1 cellular context compared by ENCODE assay signal in genomic region chr14:91843437-91843836, GRCh38.
TF ChIP-seq lines count a peak whose summit lies in the region.

No MANE protein-coding gene starts in this region.

TF ChIP-seq in GM12878, 131 proteins besides CTCF, POLR2A, EP300 and RAD21:
- TF ChIP-seq IKZF2 (IDR thresholded peaks at IDR 0.05): peak; percentile 12 to 35; a peak in 1 of 4 replicates
- peak; percentile 38; the same call in 1 of the 2 replicates for TF ChIP-seq IKZF1 (conservative IDR thresholded peaks at IDR 0.05)
- TF ChIP-seq PAX8 (IDR thresholded peaks at IDR 0.05): no peak
- no peak for TF ChIP-seq HDAC6 (IDR thresholded peaks at IDR 0.05; ENCODE audit: unreplicated experiment)
- TF ChIP-seq CEBPZ (IDR thresholded peaks at IDR 0.05; ENCODE audit: low read depth, low read length): no peak
- TF ChIP-seq NR2C2 (IDR thresholded peaks at IDR 0.05; ENCODE audit: borderline replicate concordance, control insufficient read depth, insufficient read length, low read depth): no peak
- TF ChIP-seq SUZ12 (IDR thresholded peaks at IDR 0.05; ENCODE audit: unreplicated experiment): no peak
- TF ChIP-seq MEF2B (IDR thresholded peaks at IDR 0.05; ENCODE audit: partially characterized antibody, poor library complexity, severe bottlenecking): peak; percentile 69
- TF ChIP-seq MTA2 (IDR thresholded peaks at IDR 0.05; ENCODE audit: low read depth): no peak
- no peak for TF ChIP-seq YBX1 (IDR thresholded peaks at IDR 0.05)
- TF ChIP-seq CREM (IDR thresholded peaks at IDR 0.05; ENCODE audit: low read depth): 0 out of 2 replicates have a peak, but pooled peaks have one; percentile 16
- peak; percentile 90 for TF ChIP-seq PKNOX1 (IDR thresholded peaks at IDR 0.05)
- TF ChIP-seq RUNX3 (IDR thresholded peaks at IDR 0.05; ENCODE audit: low read length): 0 out of 2 replicates have a peak, but pooled peaks have one; percentile 7
- peak; percentile 23 for TF ChIP-seq PBX3 (IDR thresholded peaks at IDR 0.05; ENCODE audit: insufficient replicate concordance, low read depth, low read length)
- no peak for TF ChIP-seq RELA (IDR thresholded peaks at IDR 0.05; ENCODE audit: borderline replicate concordance, partially characterized antibody)
- TF ChIP-seq NKRF (conservative IDR thresholded peaks at IDR 0.05): no peak
- no peak for TF ChIP-seq EED (IDR thresholded peaks at IDR 0.05; ENCODE audit: low read depth)
- 0 out of 2 replicates have a peak, but pooled peaks have one; percentile 23 for TF ChIP-seq NFIC (IDR thresholded peaks at IDR 0.05; ENCODE audit: low read depth, low read length)
- no peak for TF ChIP-seq TCF7 (IDR thresholded peaks at IDR 0.05; ENCODE audit: borderline replicate concordance)
- TF ChIP-seq ZNF274 (IDR thresholded peaks at IDR 0.05; ENCODE audit: insufficient read depth, insufficient read length): no peak
- TF ChIP-seq, protein P1, sequence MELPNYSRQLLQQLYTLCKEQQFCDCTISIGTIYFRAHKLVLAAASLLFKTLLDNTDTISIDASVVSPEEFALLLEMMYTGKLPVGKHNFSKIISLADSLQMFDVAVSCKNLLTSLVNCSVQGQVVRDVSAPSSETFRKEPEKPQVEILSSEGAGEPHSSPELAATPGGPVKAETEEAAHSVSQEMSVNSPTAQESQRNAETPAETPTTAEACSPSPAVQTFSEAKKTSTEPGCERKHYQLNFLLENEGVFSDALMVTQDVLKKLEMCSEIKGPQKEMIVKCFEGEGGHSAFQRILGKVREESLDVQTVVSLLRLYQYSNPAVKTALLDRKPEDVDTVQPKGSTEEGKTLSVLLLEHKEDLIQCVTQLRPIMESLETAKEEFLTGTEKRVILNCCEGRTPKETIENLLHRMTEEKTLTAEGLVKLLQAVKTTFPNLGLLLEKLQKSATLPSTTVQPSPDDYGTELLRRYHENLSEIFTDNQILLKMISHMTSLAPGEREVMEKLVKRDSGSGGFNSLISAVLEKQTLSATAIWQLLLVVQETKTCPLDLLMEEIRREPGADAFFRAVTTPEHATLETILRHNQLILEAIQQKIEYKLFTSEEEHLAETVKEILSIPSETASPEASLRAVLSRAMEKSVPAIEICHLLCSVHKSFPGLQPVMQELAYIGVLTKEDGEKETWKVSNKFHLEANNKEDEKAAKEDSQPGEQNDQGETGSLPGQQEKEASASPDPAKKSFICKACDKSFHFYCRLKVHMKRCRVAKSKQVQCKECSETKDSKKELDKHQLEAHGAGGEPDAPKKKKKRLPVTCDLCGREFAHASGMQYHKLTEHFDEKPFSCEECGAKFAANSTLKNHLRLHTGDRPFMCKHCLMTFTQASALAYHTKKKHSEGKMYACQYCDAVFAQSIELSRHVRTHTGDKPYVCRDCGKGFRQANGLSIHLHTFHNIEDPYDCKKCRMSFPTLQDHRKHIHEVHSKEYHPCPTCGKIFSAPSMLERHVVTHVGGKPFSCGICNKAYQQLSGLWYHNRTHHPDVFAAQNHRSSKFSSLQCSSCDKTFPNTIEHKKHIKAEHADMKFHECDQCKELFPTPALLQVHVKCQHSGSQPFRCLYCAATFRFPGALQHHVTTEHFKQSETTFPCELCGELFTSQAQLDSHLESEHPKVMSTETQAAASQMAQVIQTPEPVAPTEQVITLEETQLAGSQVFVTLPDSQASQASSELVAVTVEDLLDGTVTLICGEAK (IDR thresholded peaks at IDR 0.05; ENCODE audit: borderline replicate concordance): no peak
- TF ChIP-seq BCLAF1 (IDR thresholded peaks at IDR 0.05): no peak
- TF ChIP-seq, protein P2, sequence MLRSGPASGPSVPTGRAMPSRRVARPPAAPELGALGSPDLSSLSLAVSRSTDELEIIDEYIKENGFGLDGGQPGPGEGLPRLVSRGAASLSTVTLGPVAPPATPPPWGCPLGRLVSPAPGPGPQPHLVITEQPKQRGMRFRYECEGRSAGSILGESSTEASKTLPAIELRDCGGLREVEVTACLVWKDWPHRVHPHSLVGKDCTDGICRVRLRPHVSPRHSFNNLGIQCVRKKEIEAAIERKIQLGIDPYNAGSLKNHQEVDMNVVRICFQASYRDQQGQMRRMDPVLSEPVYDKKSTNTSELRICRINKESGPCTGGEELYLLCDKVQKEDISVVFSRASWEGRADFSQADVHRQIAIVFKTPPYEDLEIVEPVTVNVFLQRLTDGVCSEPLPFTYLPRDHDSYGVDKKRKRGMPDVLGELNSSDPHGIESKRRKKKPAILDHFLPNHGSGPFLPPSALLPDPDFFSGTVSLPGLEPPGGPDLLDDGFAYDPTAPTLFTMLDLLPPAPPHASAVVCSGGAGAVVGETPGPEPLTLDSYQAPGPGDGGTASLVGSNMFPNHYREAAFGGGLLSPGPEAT (IDR thresholded peaks at IDR 0.05; ENCODE audit: low read depth): peak; percentile 78
